Comparison of ENCODE assay signal across 24 cellular contexts in the genomic region with DNA sequence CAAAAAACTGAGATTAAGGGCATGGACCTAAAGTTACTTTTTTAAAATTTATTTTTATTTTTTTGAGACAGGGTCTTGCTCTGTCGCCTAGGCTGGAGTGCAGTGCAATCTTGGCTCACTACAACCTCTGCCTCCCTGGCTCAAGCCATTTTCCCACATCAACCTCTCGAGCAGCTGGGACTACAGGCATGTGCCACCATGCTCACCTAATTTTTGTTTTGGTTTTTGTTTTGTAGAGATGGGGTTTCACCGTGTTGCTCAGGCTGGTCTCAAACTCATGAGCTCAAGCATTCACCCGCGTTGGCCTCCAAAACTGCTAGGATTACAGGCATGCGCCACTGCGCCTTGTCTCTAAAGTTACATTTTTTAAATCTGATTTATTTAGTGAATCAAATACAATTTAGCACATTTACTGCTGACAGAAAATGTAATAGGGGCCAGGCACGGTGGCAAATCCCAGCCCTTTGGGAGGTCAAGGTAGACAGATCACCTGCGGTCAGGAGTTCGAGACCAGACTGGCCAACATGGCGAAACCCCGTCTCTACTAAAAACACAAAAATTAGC. TPM values are rescaled to one million over a fixed set of nuclear protein-coding genes. Genes with fewer than 3 reads are reported as not detected.
"Had no signal": no experiment of that assay in that cellular context is flagged by ENCODE, and none has a peak within 500 bp of the region (broad histone marks: within the 10 kb centered on the region; RNA-seq: fewer than 3 reads in every experiment).

No MANE protein-coding gene starts in this region.

- DNase-seq: activated CD4-positive, alpha-beta memory T cell treated with anti-CD3 and anti-CD28 coated beads for 36 hours; activated CD4-positive, alpha-beta T cell treated with anti-CD3 and anti-CD28 coated beads, Interleukin-2, amount 10 ng/mL, durations not matched to agents 7 days and 5 days; activated CD4-positive, CD25-positive, alpha-beta regulatory T cell; activated CD8-positive, alpha-beta memory T cell treated with anti-CD3 and anti-CD28 coated beads for 24 hours; activated effector memory CD4-positive, alpha-beta T cell treated with anti-CD3 and anti-CD28 coated beads, Interleukin-2, amount 50 U/mL, for 16 hours; activated naive CD4-positive, alpha-beta T cell treated with anti-CD3 and anti-CD28 coated beads, Interleukin-2, amount 10 ng/mL, durations not matched to agents 7 days and 5 days; activated naive CD8-positive, alpha-beta T cell treated with anti-CD3 and anti-CD28 coated beads for 36 hours; activated T-cell treated with anti-CD3 and anti-CD28 coated beads, Interleukin-2, amount 50 U/mL, for 4 hours; caudate nucleus; MM.1S; NCI-H1105; NCI-H1436; NCI-H1694 treated with DMSO at 0.1 percent for 48 hours; NCI-H2029 treated with DMSO at 0.1 percent for 48 hours; NCI-H345; NCI-H510A; NCI-H526 treated with DMSO at 0.1 percent for 48 hours; T-cell; T-helper 2 cell; T1000 had no signal

- H3K27me3 Mint-ChIP-seq: activated CD4-positive, alpha-beta memory T cell treated with anti-CD3 and anti-CD28 coated beads for 36 hours; activated CD4-positive, alpha-beta T cell treated with anti-CD3 and anti-CD28 coated beads, Interleukin-2, amount 10 ng/mL, durations not matched to agents 7 days and 5 days; activated naive CD4-positive, alpha-beta T cell treated with anti-CD3 and anti-CD28 coated beads, Interleukin-2, amount 10 ng/mL, durations not matched to agents 7 days and 5 days had no signal

- H3K9me3 Mint-ChIP-seq: activated CD4-positive, alpha-beta memory T cell treated with anti-CD3 and anti-CD28 coated beads for 36 hours; activated CD4-positive, alpha-beta T cell treated with anti-CD3 and anti-CD28 coated beads, Interleukin-2, amount 10 ng/mL, durations not matched to agents 7 days and 5 days; activated naive CD4-positive, alpha-beta T cell treated with anti-CD3 and anti-CD28 coated beads, Interleukin-2, amount 10 ng/mL, durations not matched to agents 7 days and 5 days; activated naive CD8-positive, alpha-beta T cell treated with anti-CD3 and anti-CD28 coated beads for 36 hours; activated T-cell treated with anti-CD3 and anti-CD28 coated beads, Interleukin-2, amount 50 U/mL, for 4 hours; T-cell had no signal

- H3K27me3 ChIP-seq: brain microvascular endothelial cell had no signal

- H3K4me3 ChIP-seq: SK-N-MC had no signal

- H3K27ac ChIP-seq: brain microvascular endothelial cell, SK-N-MC had no signal

- H3K4me3 Mint-ChIP-seq: activated CD4-positive, alpha-beta memory T cell treated with anti-CD3 and anti-CD28 coated beads for 36 hours; activated CD4-positive, alpha-beta T cell treated with anti-CD3 and anti-CD28 coated beads, Interleukin-2, amount 10 ng/mL, durations not matched to agents 7 days and 5 days; activated naive CD4-positive, alpha-beta T cell treated with anti-CD3 and anti-CD28 coated beads, Interleukin-2, amount 10 ng/mL, durations not matched to agents 7 days and 5 days; activated naive CD8-positive, alpha-beta T cell treated with anti-CD3 and anti-CD28 coated beads for 36 hours; activated T-cell treated with anti-CD3 and anti-CD28 coated beads, Interleukin-2, amount 50 U/mL, for 4 hours; T-cell had no signal

- H3K4me1 Mint-ChIP-seq: activated CD4-positive, alpha-beta T cell treated with anti-CD3 and anti-CD28 coated beads, Interleukin-2, amount 10 ng/mL, durations not matched to agents 7 days and 5 days; activated naive CD4-positive, alpha-beta T cell treated with anti-CD3 and anti-CD28 coated beads, Interleukin-2, amount 10 ng/mL, durations not matched to agents 7 days and 5 days; activated naive CD8-positive, alpha-beta T cell treated with anti-CD3 and anti-CD28 coated beads for 36 hours; T-cell had no signal

- H3K27ac Mint-ChIP-seq: activated CD4-positive, alpha-beta memory T cell treated with anti-CD3 and anti-CD28 coated beads for 36 hours; activated CD4-positive, alpha-beta T cell treated with anti-CD3 and anti-CD28 coated beads, Interleukin-2, amount 10 ng/mL, durations not matched to agents 7 days and 5 days; activated naive CD4-positive, alpha-beta T cell treated with anti-CD3 and anti-CD28 coated beads, Interleukin-2, amount 10 ng/mL, durations not matched to agents 7 days and 5 days; activated naive CD8-positive, alpha-beta T cell treated with anti-CD3 and anti-CD28 coated beads for 36 hours; T-cell had no signal

- H3K36me3 Mint-ChIP-seq: activated CD4-positive, alpha-beta memory T cell treated with anti-CD3 and anti-CD28 coated beads for 36 hours; activated naive CD4-positive, alpha-beta T cell treated with anti-CD3 and anti-CD28 coated beads, Interleukin-2, amount 10 ng/mL, durations not matched to agents 7 days and 5 days; activated naive CD8-positive, alpha-beta T cell treated with anti-CD3 and anti-CD28 coated beads for 36 hours; T-cell had no signal

- H3K36me3 ChIP-seq: brain microvascular endothelial cell had no signal

- ATAC-seq: activated T-cell treated with anti-CD3 and anti-CD28 coated beads, Interleukin-2, amount 50 U/mL, for 4 hours; T-cell had no signal

RNA-seq across cellular contexts. Expression of a gene that starts 38.3 kb away (rescaled TPM):
- total RNA-seq: activated CD4-positive, alpha-beta memory T cell treated with anti-CD3 and anti-CD28 coated beads for 36 hours; activated CD4-positive, alpha-beta T cell treated with anti-CD3 and anti-CD28 coated beads, Interleukin-2, amount 10 ng/mL, durations not matched to agents 7 days and 5 days; OCI-LY7; RPMI7951 had no signal

RNA-seq across cellular contexts. Expression of a gene that starts 53.9 kb away (rescaled TPM):
- total RNA-seq: OCI-LY7 had no signal
